Comparison of ENCODE assay signal across 8 cellular contexts in the genomic region with DNA sequence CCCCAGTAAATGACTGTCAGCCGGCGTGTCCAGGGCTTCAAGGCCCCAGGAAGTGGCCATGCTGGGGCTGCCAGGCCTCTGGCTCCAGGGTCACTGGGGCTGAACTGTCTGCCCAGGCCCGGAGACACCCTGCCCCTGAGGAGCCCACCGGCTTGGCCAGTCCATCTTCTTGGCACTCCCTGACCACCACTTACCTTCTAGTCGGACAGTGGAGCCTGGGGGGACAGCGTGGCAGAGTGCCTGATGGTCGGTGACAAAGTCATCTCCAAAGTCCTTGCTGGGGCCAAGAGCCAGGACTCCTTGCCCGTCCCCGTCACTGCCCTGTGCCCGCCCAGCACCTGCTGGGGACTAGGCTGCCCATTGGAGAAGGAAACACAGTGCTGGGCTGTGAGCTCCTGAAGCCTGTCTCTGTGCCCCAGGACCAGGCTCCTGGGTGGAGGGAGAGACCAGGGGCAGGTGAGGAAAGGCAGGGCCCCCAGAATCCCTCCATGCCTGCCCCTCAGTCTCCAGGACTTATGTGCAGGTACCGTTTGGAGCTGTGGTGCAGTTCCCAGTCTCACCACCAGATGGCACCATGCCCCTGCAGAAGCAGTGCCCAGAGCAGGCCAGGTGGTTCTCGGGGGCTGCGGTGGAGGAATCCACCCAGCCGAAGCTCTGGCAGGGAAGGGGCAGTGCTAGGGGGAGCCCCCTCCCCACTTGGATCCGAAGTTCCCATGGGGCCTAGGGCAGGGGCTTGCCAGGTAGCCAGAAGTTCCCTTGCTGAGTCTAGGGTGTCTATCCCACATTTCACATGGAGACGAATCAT. TPM values are rescaled to one million over a fixed set of nuclear protein-coding genes. Genes with fewer than 3 reads are reported as not detected.
A peak's percentile ranks its signal among the peaks of the same experiment; 100 is the strongest.
DNase-seq lines count a peak whose midpoint lies in the region; ATAC-seq, FAIRE-seq and TF ChIP-seq lines count a peak whose summit lies in the region.

No MANE protein-coding gene starts in this region.

- H3K4me3 ChIP-seq in GM12865 (ENCODE audit: low read depth, low read length) (no peak overlapping the region), NB4 (ENCODE audit: low read depth, low read length) (no peak overlapping the region), astrocyte (ENCODE audit: insufficient read depth, low read depth, low read length) (no peak overlapping the region), hepatocyte (no peak overlapping the region), skeletal muscle cell (ENCODE audit: low read depth, low read length) (no peak overlapping the region)

- H3K4me1 Mint-ChIP-seq in astrocyte (ENCODE audit: low read depth, unreplicated experiment): no peaks in the 10 kb centered on the region

- no peaks in the 10 kb centered on the region for H3K9me3 Mint-ChIP-seq in astrocyte (ENCODE audit: unreplicated experiment)

- TF ChIP-seq POLR2A in NB4 (IDR thresholded peaks at IDR 0.05; ENCODE audit: extremely low read depth, insufficient read length): no peak

- no peak overlapping the region for H3K4me2 ChIP-seq in astrocyte (ENCODE audit: low read length)
- no peak overlapping the region for H3K4me2 ChIP-seq in hepatocyte

- no peak for ATAC-seq in HG02588 (IDR thresholded peaks at IDR 0.05; ENCODE audit: unreplicated experiment)
- no peak for ATAC-seq in GM21825 (IDR thresholded peaks at IDR 0.05; ENCODE audit: unreplicated experiment)

- H3K27me3 Mint-ChIP-seq in astrocyte (ENCODE audit: low read depth, unreplicated experiment): peaks cover 13% of the 10 kb centered on the region

- no peaks in the 10 kb centered on the region for H3K9me2 ChIP-seq in hepatocyte (replicated peaks; ENCODE audit: insufficient read depth)

- 52% methylated on average over 16 of the region's 16 CpGs for WGBS in hepatocyte (ENCODE audit: low lambda C conversion rate, missing lambda C conversion rate)

- FAIRE-seq in astrocyte (lab: Jason Lieb, UNC): no peak

- no peak overlapping the region for H3K4me3 Mint-ChIP-seq in astrocyte (ENCODE audit: unreplicated experiment)

- H2AFZ ChIP-seq in astrocyte (ENCODE audit: low read depth, low read length) (no peak overlapping the region), hepatocyte (no peak overlapping the region)

- H3K27me3 ChIP-seq in astrocyte (ENCODE audit: insufficient read depth, low read length) (peaks cover 6% of the 10 kb centered on the region), hepatocyte (no peaks in the 10 kb centered on the region)

- H3K9ac ChIP-seq in astrocyte (ENCODE audit: low read length): no peak overlapping the region

- H3K27ac Mint-ChIP-seq in astrocyte (ENCODE audit: unreplicated experiment): no peak overlapping the region

- no peaks in the 10 kb centered on the region for H3K36me3 Mint-ChIP-seq in astrocyte (ENCODE audit: low read depth, unreplicated experiment)

- H3K27ac ChIP-seq in astrocyte (ENCODE audit: low read depth, low read length) (no peak overlapping the region), hepatocyte (no peak overlapping the region)

- H4K20me1 ChIP-seq in astrocyte (ENCODE audit: insufficient read depth, low read length) (no peaks in the 10 kb centered on the region), hepatocyte (ENCODE audit: insufficient read depth, poor library complexity, severe bottlenecking) (no peaks in the 10 kb centered on the region)

- H3K36me3 ChIP-seq in astrocyte (ENCODE audit: insufficient read depth, low read length) (no peaks in the 10 kb centered on the region), hepatocyte (replicated peaks; ENCODE audit: insufficient read depth, low read depth) (no peaks in the 10 kb centered on the region)

- DNase-seq in GM12865 (ENCODE audit: low read depth) (peak; percentile 86), NB4 (ENCODE audit: low read depth) (peak; percentile 82), T-helper 9 cell (peak; percentile 92), astrocyte (ENCODE audit: low read depth) (peak; percentile 42), hepatocyte (ENCODE audit: low spot score) (peak; percentile 90), skeletal muscle cell (ENCODE audit: low read depth) (peak; percentile 16)

- no peaks in the 10 kb centered on the region for H3K79me2 ChIP-seq in astrocyte (ENCODE audit: insufficient read depth, low read length)
- no peaks in the 10 kb centered on the region for H3K79me2 ChIP-seq in hepatocyte

- no peaks in the 10 kb centered on the region for H3K9me3 ChIP-seq in astrocyte (ENCODE audit: insufficient read depth, low read depth, low read length)
- no peaks in the 10 kb centered on the region for H3K9me3 ChIP-seq in hepatocyte (ENCODE audit: low read depth)

- TF ChIP-seq CTCF in GM12865 (IDR thresholded peaks at IDR 0.05; ENCODE audit: insufficient read depth, low read depth, low read length, missing control alignments): peak; percentile 99
- peak; percentile 81 for TF ChIP-seq CTCF in NB4 (IDR thresholded peaks at IDR 0.05; ENCODE audit: low read depth, low read length)
- TF ChIP-seq CTCF in astrocyte (IDR thresholded peaks at IDR 0.05; ENCODE audit: insufficient read depth, low read depth, low read length): peak; percentile 77
- TF ChIP-seq CTCF in hepatocyte (IDR thresholded peaks at IDR 0.05; ENCODE audit: poor library complexity): peak; percentile 97

- H3K4me1 ChIP-seq in astrocyte (ENCODE audit: insufficient read depth, low read length) (no peaks in the 10 kb centered on the region), hepatocyte (ENCODE audit: insufficient read depth) (no peaks in the 10 kb centered on the region)

RNA-seq across cellular contexts. Expression of a gene that starts 6.0 kb away (rescaled TPM):
- total RNA-seq in astrocyte (not detected in 2 replicates), hepatocyte (not detected in 2 replicates)
- not detected in 2 replicates for polyA plus RNA-seq in hepatocyte

RNA-seq across cellular contexts. Expression of a gene that starts 25.2 kb away (rescaled TPM):
- total RNA-seq in astrocyte (88.3 and 93.7 TPM in 2 replicates), hepatocyte (4.5 and 9.6 TPM in 2 replicates)
- polyA plus RNA-seq in hepatocyte: 65.1 and 72.7 TPM in 2 replicates

RNA-seq across cellular contexts. Expression of a gene that starts 39.8 kb away (rescaled TPM):
- total RNA-seq in astrocyte: 32.9 and 35.1 TPM in 2 replicates
- 34.4 and 50.2 TPM in 2 replicates for total RNA-seq in hepatocyte
- 65.1 and 78.7 TPM in 2 replicates for polyA plus RNA-seq in hepatocyte

RNA-seq across cellular contexts. Expression of a gene that starts 40.9 kb away (rescaled TPM):
- total RNA-seq in astrocyte (149 and 164 TPM in 2 replicates), hepatocyte (223 and 227 TPM in 2 replicates)
- polyA plus RNA-seq in hepatocyte: 189 and 192 TPM in 2 replicates

Comparison
In these comparisons a context has a peak if more than half of its experiments do, and no peak if none do; other contexts are left out.
1. DNase-seq: peak in every context shown above with its lines; median percentile 92 in T-helper 9 cell; 90 in hepatocyte; 86 in GM12865; 82 in NB4; 42 in astrocyte; 16 in skeletal muscle cell.